13 cellular contexts compared by ENCODE assay signal in the genomic region with DNA sequence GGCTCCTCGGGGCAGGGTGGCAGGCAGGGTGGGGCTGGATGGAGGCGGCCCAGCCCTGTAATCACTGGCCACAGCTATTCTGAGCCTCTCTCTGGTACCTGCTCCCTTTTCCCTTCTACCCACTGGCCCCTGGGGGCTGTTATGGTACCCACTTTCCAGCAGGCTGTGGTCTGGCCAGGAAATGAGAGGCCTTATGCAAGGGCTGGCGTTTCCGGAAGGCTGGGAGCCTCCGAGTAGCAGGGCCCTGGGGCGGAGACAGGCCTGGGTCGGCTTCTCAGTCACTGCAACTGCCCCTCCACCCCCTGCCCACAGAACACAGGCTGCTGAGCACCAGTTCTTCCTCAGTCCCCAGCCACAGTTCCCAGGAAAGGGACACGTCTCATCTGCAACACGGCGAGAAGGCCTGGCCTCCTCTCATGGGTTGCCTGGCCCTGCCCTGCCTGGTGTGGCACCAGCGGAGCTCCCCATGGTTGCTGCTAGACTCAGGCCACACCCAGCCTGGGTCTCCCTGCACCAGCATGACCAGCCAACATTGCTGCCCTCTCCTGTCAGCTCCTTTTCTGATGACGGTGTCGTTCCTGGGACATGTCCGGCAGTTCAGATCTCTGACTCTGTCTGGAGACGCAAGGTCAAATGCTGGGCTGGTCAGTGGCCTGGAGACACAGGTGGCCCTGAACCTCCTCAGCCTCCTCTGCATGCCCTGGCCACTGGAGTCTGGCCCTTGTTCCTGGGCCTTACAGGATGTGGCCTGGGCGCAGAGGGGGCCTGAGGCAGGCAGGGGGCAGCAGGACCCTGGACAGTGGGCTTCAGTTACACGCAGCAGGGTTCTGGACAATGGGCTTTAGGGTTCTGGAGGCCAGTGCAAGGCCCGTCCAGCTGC. TPM values are rescaled to one million over a fixed set of nuclear protein-coding genes. Genes with fewer than 3 reads are reported as not detected.
DNase-seq lines count a peak whose midpoint lies in the region; ATAC-seq and TF ChIP-seq lines count a peak whose summit lies in the region.
"Had no signal": no experiment of that assay in that cellular context is flagged by ENCODE, and none has a peak within 500 bp of the region (broad histone marks: within the 10 kb centered on the region; RNA-seq: fewer than 3 reads in every experiment).

No MANE protein-coding gene starts in this region.

- TF ChIP-seq CTCF in Peyer's patch (IDR thresholded peaks at IDR 0.05) (no peak), left ventricle myocardium inferior (IDR thresholded peaks at IDR 0.05; ENCODE audit: borderline replicate concordance) (no peak), spleen (IDR thresholded peaks at IDR 0.05 in 8 of 11, conservative IDR thresholded peaks at IDR 0.05 in 3 of 11) (peak in 1 of 11 experiments; percentile 12)

- intact Hi-C loops in left ventricle myocardium inferior (cut with micrococcal nuclease) (no loop called here), spleen (cut with DNase I; ENCODE audit: low total_unique reads) (no loop called here)

- 38 to 64% (median 47%) methylated on average over 15 to 18 of the region's 18 CpGs for WGBS in spleen, 5 donors

- H3K36me3 ChIP-seq in Peyer's patch, result no peaks in the 10 kb centered on the region
- no peaks in the 10 kb centered on the region for H3K36me3 ChIP-seq in left ventricle myocardium inferior
- no peaks in the 10 kb centered on the region for H3K36me3 ChIP-seq in spleen
- H3K36me3 ChIP-seq: cardiac muscle cell, gastrocnemius medialis had no signal

- H3K27me3 ChIP-seq in Peyer's patch, result no peaks in the 10 kb centered on the region
- H3K27me3 ChIP-seq in left ventricle myocardium inferior (ENCODE audit: low read depth), result peaks cover 13% of the 10 kb centered on the region
- H3K27me3 ChIP-seq in spleen (replicated peaks in 1 of 7), result peaks cover 0 to 23% (median 0%) of the 10 kb centered on the region in 7 donors
- H3K27me3 ChIP-seq: gastrocnemius medialis had no signal

- TF ChIP-seq POLR2A in Peyer's patch (IDR thresholded peaks at IDR 0.05) (no peak), spleen (IDR thresholded peaks at IDR 0.05) (no peak)

- peak in 2 of 3 donors; percentile 47 to 51 for DNase-seq in Peyer's patch
- peak; percentile 53 for DNase-seq in left ventricle myocardium inferior
- DNase-seq in spleen, result peak; percentile 88
- no peak for DNase-seq in NCI-H146 (lab: John Stamatoyannopoulos, UW)
- no peak for DNase-seq in effector CD4-positive, alpha-beta T cell
- DNase-seq: activated T-cell treated with anti-CD3 and anti-CD28 coated beads for 4 hours, gastrocnemius medialis had no signal

- peak; percentile 56 for ATAC-seq in GM19467 (IDR thresholded peaks at IDR 0.05; ENCODE audit: unreplicated experiment)
- no peak for ATAC-seq in GM18868 (IDR thresholded peaks at IDR 0.05; ENCODE audit: unreplicated experiment)
- ATAC-seq in GM18873 (IDR thresholded peaks at IDR 0.05; ENCODE audit: low FRiP score, unreplicated experiment), result no peak
- ATAC-seq: gastrocnemius medialis had no signal

- H3K4me1 ChIP-seq in Peyer's patch (no peaks in the 10 kb centered on the region), left ventricle myocardium inferior (peaks cover 28% of the 10 kb centered on the region), spleen (peaks cover 0 to 57% (median 25%) of the 10 kb centered on the region in 6 donors)
- H3K4me1 ChIP-seq: gastrocnemius medialis had no signal

- H3K27ac ChIP-seq in Peyer's patch (peak overlapping the region in 1 of 4 donors; percentile 25), left ventricle myocardium inferior (replicated peaks) (peak overlapping the region; percentile 71), spleen (peak overlapping the region; percentile 35 to 93 (median 68))
- H3K27ac ChIP-seq: cardiac muscle cell, gastrocnemius medialis had no signal

- H3K4me3 ChIP-seq in Peyer's patch, result no peak overlapping the region
- H3K4me3 ChIP-seq in left ventricle myocardium inferior, result no peak overlapping the region
- peak overlapping the region in 1 of 8 donors; percentile 12 for H3K4me3 ChIP-seq in spleen
- H3K4me3 ChIP-seq: cardiac muscle cell, gastrocnemius medialis had no signal

- H3K9me3 ChIP-seq in Peyer's patch, result no peaks in the 10 kb centered on the region
- H3K9me3 ChIP-seq in left ventricle myocardium inferior (replicated peaks), result no peaks in the 10 kb centered on the region
- no peaks in the 10 kb centered on the region for H3K9me3 ChIP-seq in spleen
- H3K9me3 ChIP-seq: gastrocnemius medialis had no signal

RNA-seq across cellular contexts. Expression of a gene that starts 6.5 kb away (rescaled TPM):
- total RNA-seq in Peyer's patch, result 1 to 10 TPM in 2 of 4 donors, not detected in 2; 2.8 to 2.9 TPM
- total RNA-seq in left ventricle myocardium inferior, result 0.11 TPM
- total RNA-seq in spleen, result 10 to 100 TPM in 1 of 7 donors, 1 to 10 TPM in 6; 2.4 to 11.2 (median 5.6) TPM
- 1 to 10 TPM in 2 of 3 donors, under 1 TPM in 1; 0.26 to 1.8 (median 1.0) TPM for polyA plus RNA-seq in spleen

RNA-seq across cellular contexts. Expression of a gene that starts 12.8 kb away (rescaled TPM):
- total RNA-seq in Peyer's patch, result not detected
- not detected for total RNA-seq in left ventricle myocardium inferior
- under 1 TPM in 1 of 7 donors, not detected in 6; 0.16 TPM for total RNA-seq in spleen
- under 1 TPM; 0.02 to 0.03 (median 0.02) TPM for polyA plus RNA-seq in spleen
- total RNA-seq: cardiac muscle cell, HT-29, mononuclear cell had no signal
- polyA plus RNA-seq: cardiac muscle cell had no signal

RNA-seq across cellular contexts. Expression of a gene that starts 28.3 kb away (rescaled TPM):
- total RNA-seq in Peyer's patch, result not detected
- not detected for total RNA-seq in left ventricle myocardium inferior
- total RNA-seq in spleen, result not detected
- not detected for polyA plus RNA-seq in spleen
- total RNA-seq: cardiac muscle cell, gastrocnemius medialis, HT-29, mononuclear cell had no signal
- polyA plus RNA-seq: cardiac muscle cell had no signal

RNA-seq across cellular contexts. Expression of a gene that starts 54.7 kb away (rescaled TPM):
- total RNA-seq in Peyer's patch (10 to 100 TPM; 44.1 to 99.8 (median 67.5) TPM), left ventricle myocardium inferior (15.6 TPM), spleen (10 to 100 TPM; 32.4 to 75.3 (median 50.0) TPM)
- polyA plus RNA-seq in spleen, result 10 to 100 TPM in 2 of 3 donors, 1 to 10 TPM in 1; 7.5 to 14.6 (median 13.2) TPM

Comparison
In these comparisons a context has a peak if more than half of its experiments do, and no peak if none do; other contexts are left out.
1. DNase-seq: peak in Peyer's patch (2 of 3), left ventricle myocardium inferior (single experiment) and spleen (single experiment); none in NCI-H146 (single experiment) and effector CD4-positive, alpha-beta T cell (single experiment).